8 cellular contexts compared by ENCODE assay signal in genomic region chr10:35379226-35380137, GRCh38. TPM values are rescaled to one million over a fixed set of nuclear protein-coding genes. Genes with fewer than 3 reads are reported as not detected.
DNase-seq lines count a peak whose midpoint lies in the region; ATAC-seq and TF ChIP-seq lines count a peak whose summit lies in the region.

No MANE protein-coding gene starts in this region.

- intact Hi-C loops in activated T-helper 2 cell treated with anti-CD3 and anti-CD28 coated beads, Interferon-gamma antibody, Interleukin-2, Interleukin-4, amounts not matched to agents 10 μg/mL and 5 μg/mL and 100 μg/mL, durations not matched to agents 14 hours and 24 hours and 36 hours (cut with micrococcal nuclease) = loop anchor here (2.0 kb wide), 2 partner anchors 23 to 39 kb away; no protein-coding TSS in a partner anchor

- no peak overlapping the region for H3K4me3 Mint-ChIP-seq in activated T-helper 2 cell treated with anti-CD3 and anti-CD28 coated beads, Interferon-gamma antibody, Interleukin-2, Interleukin-4, amounts not matched to agents 10 μg/mL and 5 μg/mL and 100 μg/mL, durations not matched to agents 14 hours and 24 hours and 36 hours (ENCODE audit: low read depth)
- H3K4me3 Mint-ChIP-seq in immature natural killer cell = peak overlapping the region; percentile 25 to 63 (median 60)

- H3K9me3 Mint-ChIP-seq in activated T-helper 2 cell treated with anti-CD3 and anti-CD28 coated beads, Interferon-gamma antibody, Interleukin-2, Interleukin-4, amounts not matched to agents 10 μg/mL and 5 μg/mL and 100 μg/mL, durations not matched to agents 14 hours and 24 hours and 36 hours = no peaks in the 10 kb centered on the region
- no peaks in the 10 kb centered on the region for H3K9me3 Mint-ChIP-seq in immature natural killer cell

- peak overlapping the region; percentile 28 for H3K27ac Mint-ChIP-seq in activated T-helper 2 cell treated with anti-CD3 and anti-CD28 coated beads, Interferon-gamma antibody, Interleukin-2, Interleukin-4, amounts not matched to agents 10 μg/mL and 5 μg/mL and 100 μg/mL, durations not matched to agents 14 hours and 24 hours and 36 hours
- peak overlapping the region; percentile 26 to 84 (median 71) for H3K27ac Mint-ChIP-seq in immature natural killer cell

- DNase-seq in AG10803 (ENCODE audit: low read depth) (peak; percentile 56), immature natural killer cell (peak; percentile 21 to 30 (median 27)), stromal cell of bone marrow (ENCODE audit: low read depth) (peak; percentile 84), T1000 (lab: John Stamatoyannopoulos, UW) (no peak), DMS153 treated with DMSO at 0.1 percent for 48 hours (lab: John Stamatoyannopoulos, UW; ENCODE audit: unreplicated experiment) (no peak)
- no peak for DNase-seq in activated T-helper 2 cell treated with anti-CD3 and anti-CD28 coated beads, Interferon-gamma antibody, Interleukin-2, Interleukin-4, amounts not matched to agents 10 μg/mL and 5 μg/mL and 100 μg/mL, durations not matched to agents 14 hours and 24 hours and 36 hours (ENCODE audit: low spot score)

- H3K36me3 Mint-ChIP-seq in activated T-helper 2 cell treated with anti-CD3 and anti-CD28 coated beads, Interferon-gamma antibody, Interleukin-2, Interleukin-4, amounts not matched to agents 10 μg/mL and 5 μg/mL and 100 μg/mL, durations not matched to agents 14 hours and 24 hours and 36 hours (ENCODE audit: low read depth) = peaks cover 3% of the 10 kb centered on the region
- H3K36me3 Mint-ChIP-seq in immature natural killer cell = no peaks in the 10 kb centered on the region

- H3K4me1 Mint-ChIP-seq in activated T-helper 2 cell treated with anti-CD3 and anti-CD28 coated beads, Interferon-gamma antibody, Interleukin-2, Interleukin-4, amounts not matched to agents 10 μg/mL and 5 μg/mL and 100 μg/mL, durations not matched to agents 14 hours and 24 hours and 36 hours (ENCODE audit: low read depth) = peaks cover 37% of the 10 kb centered on the region
- peaks cover 68 to 90% of the 10 kb centered on the region in 2 donors for H3K4me1 Mint-ChIP-seq in immature natural killer cell

- no peak overlapping the region for H3K4me3 ChIP-seq in AG10803 (ENCODE audit: low read length)

- TF ChIP-seq CTCF in AG10803 (conservative IDR thresholded peaks at IDR 0.05; ENCODE audit: low read length) = no peak; the same call in 1 of the 2 replicates

- peak; percentile 65 for ATAC-seq in GM19025 (IDR thresholded peaks at IDR 0.05; ENCODE audit: low read depth, unreplicated experiment)
- ATAC-seq in HG03135 (IDR thresholded peaks at IDR 0.05; ENCODE audit: unreplicated experiment) = peak; percentile 78

- no peaks in the 10 kb centered on the region for H3K27me3 Mint-ChIP-seq in activated T-helper 2 cell treated with anti-CD3 and anti-CD28 coated beads, Interferon-gamma antibody, Interleukin-2, Interleukin-4, amounts not matched to agents 10 μg/mL and 5 μg/mL and 100 μg/mL, durations not matched to agents 14 hours and 24 hours and 36 hours (ENCODE audit: low read depth)
- H3K27me3 Mint-ChIP-seq in immature natural killer cell (ENCODE audit: low read depth in 3 of 3) = no peaks in the 10 kb centered on the region

RNA-seq across cellular contexts. Expression of gene CCNY, which starts 43.2 kb away (rescaled TPM):
- total RNA-seq in activated T-helper 2 cell treated with anti-CD3 and anti-CD28 coated beads, Interferon-gamma antibody, Interleukin-2, Interleukin-4, amounts not matched to agents 10 μg/mL and 5 μg/mL and 100 μg/mL, durations not matched to agents 14 hours and 24 hours and 36 hours = 60.4 and 67.1 TPM in 2 replicates
- 10 to 100 TPM in 2 of 3 donors, 1 to 10 TPM in 1; 7.8 to 13.2 (median 12.4) TPM for polyA plus RNA-seq in immature natural killer cell

Comparison
In these comparisons a context has a peak if more than half of its experiments do, and no peak if none do; other contexts are left out.
1. DNase-seq: peak in AG10803 (single experiment), immature natural killer cell (3 of 3) and stromal cell of bone marrow (single experiment); none in activated T-helper 2 cell treated with anti-CD3 and anti-CD28 coated beads, Interferon-gamma antibody, Interleukin-2, Interleukin-4, amounts not matched to agents 10 μg/mL and 5 μg/mL and 100 μg/mL, durations not matched to agents 14 hours and 24 hours and 36 hours (single experiment), T1000 (single experiment) and DMS153 treated with DMSO at 0.1 percent for 48 hours (single experiment).